In the genomic region with DNA sequence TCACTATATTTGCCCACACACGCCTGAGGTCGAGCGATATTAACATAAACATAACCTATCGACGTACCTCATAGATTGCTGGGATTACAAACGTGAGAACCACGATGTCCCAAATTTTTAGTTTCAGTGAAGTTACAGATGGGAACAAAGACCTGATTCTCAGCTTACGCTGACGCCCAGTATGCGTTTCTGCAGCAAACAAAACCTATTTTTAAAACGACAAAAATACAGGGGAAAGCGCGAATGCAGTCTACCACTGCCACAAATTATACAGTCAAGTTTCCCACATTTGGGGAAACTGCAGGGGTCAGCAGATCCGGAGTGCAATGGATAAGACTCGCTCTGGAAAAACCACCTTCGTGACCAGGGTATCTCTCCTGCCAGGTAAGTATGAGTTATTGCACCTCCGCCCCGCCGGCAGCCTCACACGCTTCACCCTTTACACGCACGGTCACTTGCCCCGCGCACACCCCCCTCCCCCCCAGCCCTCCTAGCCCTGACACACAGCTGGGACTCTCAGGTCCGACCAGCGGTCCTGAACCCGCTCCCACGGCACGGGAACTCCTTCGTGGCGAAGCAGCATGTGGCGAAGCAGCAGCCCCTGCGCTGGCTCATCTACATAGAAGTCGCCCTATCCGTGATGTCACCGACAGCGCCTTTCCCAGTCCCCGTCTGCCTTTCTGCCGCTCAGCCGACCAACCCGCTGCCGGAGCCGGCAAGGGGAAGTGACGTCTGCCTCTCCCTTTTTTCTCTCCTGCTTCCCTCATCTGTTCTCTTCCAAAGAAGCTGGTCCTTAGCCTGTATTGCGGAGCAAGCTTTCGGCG, we compare ENCODE assay signal across 1 cellular context.
TF ChIP-seq lines count a peak whose summit lies in the region.

No MANE protein-coding gene starts in this region.

TF ChIP-seq in WTC11, 78 proteins besides CTCF, POLR2A, EP300 and RAD21 (continued from another document and continues in another):
- TF ChIP-seq, protein P1, sequence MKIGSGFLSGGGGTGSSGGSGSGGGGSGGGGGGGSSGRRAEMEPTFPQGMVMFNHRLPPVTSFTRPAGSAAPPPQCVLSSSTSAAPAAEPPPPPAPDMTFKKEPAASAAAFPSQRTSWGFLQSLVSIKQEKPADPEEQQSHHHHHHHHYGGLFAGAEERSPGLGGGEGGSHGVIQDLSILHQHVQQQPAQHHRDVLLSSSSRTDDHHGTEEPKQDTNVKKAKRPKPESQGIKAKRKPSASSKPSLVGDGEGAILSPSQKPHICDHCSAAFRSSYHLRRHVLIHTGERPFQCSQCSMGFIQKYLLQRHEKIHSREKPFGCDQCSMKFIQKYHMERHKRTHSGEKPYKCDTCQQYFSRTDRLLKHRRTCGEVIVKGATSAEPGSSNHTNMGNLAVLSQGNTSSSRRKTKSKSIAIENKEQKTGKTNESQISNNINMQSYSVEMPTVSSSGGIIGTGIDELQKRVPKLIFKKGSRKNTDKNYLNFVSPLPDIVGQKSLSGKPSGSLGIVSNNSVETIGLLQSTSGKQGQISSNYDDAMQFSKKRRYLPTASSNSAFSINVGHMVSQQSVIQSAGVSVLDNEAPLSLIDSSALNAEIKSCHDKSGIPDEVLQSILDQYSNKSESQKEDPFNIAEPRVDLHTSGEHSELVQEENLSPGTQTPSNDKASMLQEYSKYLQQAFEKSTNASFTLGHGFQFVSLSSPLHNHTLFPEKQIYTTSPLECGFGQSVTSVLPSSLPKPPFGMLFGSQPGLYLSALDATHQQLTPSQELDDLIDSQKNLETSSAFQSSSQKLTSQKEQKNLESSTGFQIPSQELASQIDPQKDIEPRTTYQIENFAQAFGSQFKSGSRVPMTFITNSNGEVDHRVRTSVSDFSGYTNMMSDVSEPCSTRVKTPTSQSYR (CRISPR knock-in tag; IDR thresholded peaks at IDR 0.05) = peak; percentile 79
- TF ChIP-seq NFE2L1 (CRISPR knock-in tag; IDR thresholded peaks at IDR 0.05) (peak; percentile 58; the same call in 1 of the 2 replicates), ZNF671 (CRISPR knock-in tag; IDR thresholded peaks at IDR 0.05) (peak; percentile 99), JUN (CRISPR knock-in tag; IDR thresholded peaks at IDR 0.05) (peak; percentile 82), JAZF1 (CRISPR knock-in tag; IDR thresholded peaks at IDR 0.05) (peak; percentile 80; the same call in 1 of the 2 replicates), GTF2I (CRISPR knock-in tag; conservative IDR thresholded peaks at IDR 0.05) (peak; percentile 39; the same call in 1 of the 2 replicates), CREB1 (CRISPR knock-in tag; IDR thresholded peaks at IDR 0.05) (peak; percentile 92), SP1 (CRISPR knock-in tag; conservative IDR thresholded peaks at IDR 0.05) (peak; percentile 84), TEAD1 (CRISPR knock-in tag; IDR thresholded peaks at IDR 0.05) (peak; percentile 98), CBFB (CRISPR knock-in tag; IDR thresholded peaks at IDR 0.05; ENCODE audit: low read depth) (0 out of 2 replicates have a peak, but pooled peaks have one; percentile 88), FOXK1 (CRISPR knock-in tag; IDR thresholded peaks at IDR 0.05) (peak; percentile 75), ELF4 (CRISPR knock-in tag; IDR thresholded peaks at IDR 0.05; ENCODE audit: low read depth) (0 out of 2 replicates have a peak, but pooled peaks have one; percentile 55), CREM (CRISPR knock-in tag; IDR thresholded peaks at IDR 0.05) (peak; percentile 81), ZBTB21 (CRISPR knock-in tag; IDR thresholded peaks at IDR 0.05; ENCODE audit: borderline replicate concordance) (0 out of 2 replicates have a peak, but pooled peaks have one; percentile 18), SMAD3 (CRISPR knock-in tag; IDR thresholded peaks at IDR 0.05; ENCODE audit: borderline replicate concordance) (peak; percentile 88), ZNF317 (CRISPR knock-in tag; IDR thresholded peaks at IDR 0.05; ENCODE audit: borderline replicate concordance, low read depth) (peak; percentile 70; the same call in 1 of the 2 replicates), SMAD4 (CRISPR knock-in tag; IDR thresholded peaks at IDR 0.05) (peak; percentile 92), FOXP1 (CRISPR knock-in tag; IDR thresholded peaks at IDR 0.05; ENCODE audit: borderline replicate concordance) (peak; percentile 74; the same call in 1 of the 2 replicates), TEAD4 (CRISPR knock-in tag; IDR thresholded peaks at IDR 0.05) (peak; percentile 85), ATF1 (CRISPR knock-in tag; IDR thresholded peaks at IDR 0.05) (peak; percentile 92; the same call in 1 of the 2 replicates), RORB (CRISPR knock-in tag; IDR thresholded peaks at IDR 0.05) (peak; percentile 85), NR2C2 (CRISPR knock-in tag; IDR thresholded peaks at IDR 0.05) (peak; percentile 64; the same call in 1 of the 2 replicates), RELA (CRISPR knock-in tag; IDR thresholded peaks at IDR 0.05; ENCODE audit: borderline replicate concordance) (peak; percentile 60; the same call in 1 of the 2 replicates)
- TF ChIP-seq, protein P2, sequence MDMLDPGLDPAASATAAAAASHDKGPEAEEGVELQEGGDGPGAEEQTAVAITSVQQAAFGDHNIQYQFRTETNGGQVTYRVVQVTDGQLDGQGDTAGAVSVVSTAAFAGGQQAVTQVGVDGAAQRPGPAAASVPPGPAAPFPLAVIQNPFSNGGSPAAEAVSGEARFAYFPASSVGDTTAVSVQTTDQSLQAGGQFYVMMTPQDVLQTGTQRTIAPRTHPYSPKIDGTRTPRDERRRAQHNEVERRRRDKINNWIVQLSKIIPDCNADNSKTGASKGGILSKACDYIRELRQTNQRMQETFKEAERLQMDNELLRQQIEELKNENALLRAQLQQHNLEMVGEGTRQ (CRISPR knock-in tag; IDR thresholded peaks at IDR 0.05) = peak; percentile 23; the same call in 1 of the 2 replicates
- TF ChIP-seq, protein P3, sequence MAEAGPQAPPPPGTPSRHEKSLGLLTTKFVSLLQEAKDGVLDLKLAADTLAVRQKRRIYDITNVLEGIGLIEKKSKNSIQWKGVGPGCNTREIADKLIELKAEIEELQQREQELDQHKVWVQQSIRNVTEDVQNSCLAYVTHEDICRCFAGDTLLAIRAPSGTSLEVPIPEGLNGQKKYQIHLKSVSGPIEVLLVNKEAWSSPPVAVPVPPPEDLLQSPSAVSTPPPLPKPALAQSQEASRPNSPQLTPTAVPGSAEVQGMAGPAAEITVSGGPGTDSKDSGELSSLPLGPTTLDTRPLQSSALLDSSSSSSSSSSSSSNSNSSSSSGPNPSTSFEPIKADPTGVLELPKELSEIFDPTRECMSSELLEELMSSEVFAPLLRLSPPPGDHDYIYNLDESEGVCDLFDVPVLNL (CRISPR knock-in tag; IDR thresholded peaks at IDR 0.05; ENCODE audit: borderline replicate concordance, low read depth) = peak; percentile 68; the same call in 1 of the 2 replicates
- TF ChIP-seq, protein P4, sequence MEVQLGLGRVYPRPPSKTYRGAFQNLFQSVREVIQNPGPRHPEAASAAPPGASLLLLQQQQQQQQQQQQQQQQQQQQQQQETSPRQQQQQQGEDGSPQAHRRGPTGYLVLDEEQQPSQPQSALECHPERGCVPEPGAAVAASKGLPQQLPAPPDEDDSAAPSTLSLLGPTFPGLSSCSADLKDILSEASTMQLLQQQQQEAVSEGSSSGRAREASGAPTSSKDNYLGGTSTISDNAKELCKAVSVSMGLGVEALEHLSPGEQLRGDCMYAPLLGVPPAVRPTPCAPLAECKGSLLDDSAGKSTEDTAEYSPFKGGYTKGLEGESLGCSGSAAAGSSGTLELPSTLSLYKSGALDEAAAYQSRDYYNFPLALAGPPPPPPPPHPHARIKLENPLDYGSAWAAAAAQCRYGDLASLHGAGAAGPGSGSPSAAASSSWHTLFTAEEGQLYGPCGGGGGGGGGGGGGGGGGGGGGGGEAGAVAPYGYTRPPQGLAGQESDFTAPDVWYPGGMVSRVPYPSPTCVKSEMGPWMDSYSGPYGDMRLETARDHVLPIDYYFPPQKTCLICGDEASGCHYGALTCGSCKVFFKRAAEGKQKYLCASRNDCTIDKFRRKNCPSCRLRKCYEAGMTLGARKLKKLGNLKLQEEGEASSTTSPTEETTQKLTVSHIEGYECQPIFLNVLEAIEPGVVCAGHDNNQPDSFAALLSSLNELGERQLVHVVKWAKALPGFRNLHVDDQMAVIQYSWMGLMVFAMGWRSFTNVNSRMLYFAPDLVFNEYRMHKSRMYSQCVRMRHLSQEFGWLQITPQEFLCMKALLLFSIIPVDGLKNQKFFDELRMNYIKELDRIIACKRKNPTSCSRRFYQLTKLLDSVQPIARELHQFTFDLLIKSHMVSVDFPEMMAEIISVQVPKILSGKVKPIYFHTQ (CRISPR knock-in tag; IDR thresholded peaks at IDR 0.05) = peak; percentile 99
- TF ChIP-seq, protein P5, sequence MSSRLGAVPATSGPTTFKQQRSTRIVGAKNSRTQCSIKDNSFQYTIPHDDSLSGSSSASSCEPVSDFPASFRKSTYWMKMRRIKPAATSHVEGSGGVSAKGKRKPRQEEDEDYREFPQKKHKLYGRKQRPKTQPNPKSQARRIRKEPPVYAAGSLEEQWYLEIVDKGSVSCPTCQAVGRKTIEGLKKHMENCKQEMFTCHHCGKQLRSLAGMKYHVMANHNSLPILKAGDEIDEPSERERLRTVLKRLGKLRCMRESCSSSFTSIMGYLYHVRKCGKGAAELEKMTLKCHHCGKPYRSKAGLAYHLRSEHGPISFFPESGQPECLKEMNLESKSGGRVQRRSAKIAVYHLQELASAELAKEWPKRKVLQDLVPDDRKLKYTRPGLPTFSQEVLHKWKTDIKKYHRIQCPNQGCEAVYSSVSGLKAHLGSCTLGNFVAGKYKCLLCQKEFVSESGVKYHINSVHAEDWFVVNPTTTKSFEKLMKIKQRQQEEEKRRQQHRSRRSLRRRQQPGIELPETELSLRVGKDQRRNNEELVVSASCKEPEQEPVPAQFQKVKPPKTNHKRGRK (CRISPR knock-in tag; IDR thresholded peaks at IDR 0.05; ENCODE audit: borderline replicate concordance) = 0 out of 2 replicates have a peak, but pooled peaks have one; percentile 69
- TF ChIP-seq, protein P6, sequence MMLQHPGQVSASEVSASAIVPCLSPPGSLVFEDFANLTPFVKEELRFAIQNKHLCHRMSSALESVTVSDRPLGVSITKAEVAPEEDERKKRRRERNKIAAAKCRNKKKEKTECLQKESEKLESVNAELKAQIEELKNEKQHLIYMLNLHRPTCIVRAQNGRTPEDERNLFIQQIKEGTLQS (CRISPR knock-in tag; conservative IDR thresholded peaks at IDR 0.05) = peak; percentile 84
- TF ChIP-seq, protein P7, sequence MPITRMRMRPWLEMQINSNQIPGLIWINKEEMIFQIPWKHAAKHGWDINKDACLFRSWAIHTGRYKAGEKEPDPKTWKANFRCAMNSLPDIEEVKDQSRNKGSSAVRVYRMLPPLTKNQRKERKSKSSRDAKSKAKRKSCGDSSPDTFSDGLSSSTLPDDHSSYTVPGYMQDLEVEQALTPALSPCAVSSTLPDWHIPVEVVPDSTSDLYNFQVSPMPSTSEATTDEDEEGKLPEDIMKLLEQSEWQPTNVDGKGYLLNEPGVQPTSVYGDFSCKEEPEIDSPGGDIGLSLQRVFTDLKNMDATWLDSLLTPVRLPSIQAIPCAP (CRISPR knock-in tag; IDR thresholded peaks at IDR 0.05) = peak; percentile 87
- TF ChIP-seq, protein P8, sequence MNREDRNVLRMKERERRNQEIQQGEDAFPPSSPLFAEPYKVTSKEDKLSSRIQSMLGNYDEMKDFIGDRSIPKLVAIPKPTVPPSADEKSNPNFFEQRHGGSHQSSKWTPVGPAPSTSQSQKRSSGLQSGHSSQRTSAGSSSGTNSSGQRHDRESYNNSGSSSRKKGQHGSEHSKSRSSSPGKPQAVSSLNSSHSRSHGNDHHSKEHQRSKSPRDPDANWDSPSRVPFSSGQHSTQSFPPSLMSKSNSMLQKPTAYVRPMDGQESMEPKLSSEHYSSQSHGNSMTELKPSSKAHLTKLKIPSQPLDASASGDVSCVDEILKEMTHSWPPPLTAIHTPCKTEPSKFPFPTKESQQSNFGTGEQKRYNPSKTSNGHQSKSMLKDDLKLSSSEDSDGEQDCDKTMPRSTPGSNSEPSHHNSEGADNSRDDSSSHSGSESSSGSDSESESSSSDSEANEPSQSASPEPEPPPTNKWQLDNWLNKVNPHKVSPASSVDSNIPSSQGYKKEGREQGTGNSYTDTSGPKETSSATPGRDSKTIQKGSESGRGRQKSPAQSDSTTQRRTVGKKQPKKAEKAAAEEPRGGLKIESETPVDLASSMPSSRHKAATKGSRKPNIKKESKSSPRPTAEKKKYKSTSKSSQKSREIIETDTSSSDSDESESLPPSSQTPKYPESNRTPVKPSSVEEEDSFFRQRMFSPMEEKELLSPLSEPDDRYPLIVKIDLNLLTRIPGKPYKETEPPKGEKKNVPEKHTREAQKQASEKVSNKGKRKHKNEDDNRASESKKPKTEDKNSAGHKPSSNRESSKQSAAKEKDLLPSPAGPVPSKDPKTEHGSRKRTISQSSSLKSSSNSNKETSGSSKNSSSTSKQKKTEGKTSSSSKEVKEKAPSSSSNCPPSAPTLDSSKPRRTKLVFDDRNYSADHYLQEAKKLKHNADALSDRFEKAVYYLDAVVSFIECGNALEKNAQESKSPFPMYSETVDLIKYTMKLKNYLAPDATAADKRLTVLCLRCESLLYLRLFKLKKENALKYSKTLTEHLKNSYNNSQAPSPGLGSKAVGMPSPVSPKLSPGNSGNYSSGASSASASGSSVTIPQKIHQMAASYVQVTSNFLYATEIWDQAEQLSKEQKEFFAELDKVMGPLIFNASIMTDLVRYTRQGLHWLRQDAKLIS (CRISPR knock-in tag; IDR thresholded peaks at IDR 0.05; ENCODE audit: borderline replicate concordance) = peak; percentile 68; the same call in 1 of the 2 replicates
- TF ChIP-seq, protein P9, sequence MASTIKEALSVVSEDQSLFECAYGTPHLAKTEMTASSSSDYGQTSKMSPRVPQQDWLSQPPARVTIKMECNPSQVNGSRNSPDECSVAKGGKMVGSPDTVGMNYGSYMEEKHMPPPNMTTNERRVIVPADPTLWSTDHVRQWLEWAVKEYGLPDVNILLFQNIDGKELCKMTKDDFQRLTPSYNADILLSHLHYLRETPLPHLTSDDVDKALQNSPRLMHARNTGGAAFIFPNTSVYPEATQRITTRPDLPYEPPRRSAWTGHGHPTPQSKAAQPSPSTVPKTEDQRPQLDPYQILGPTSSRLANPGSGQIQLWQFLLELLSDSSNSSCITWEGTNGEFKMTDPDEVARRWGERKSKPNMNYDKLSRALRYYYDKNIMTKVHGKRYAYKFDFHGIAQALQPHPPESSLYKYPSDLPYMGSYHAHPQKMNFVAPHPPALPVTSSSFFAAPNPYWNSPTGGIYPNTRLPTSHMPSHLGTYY (CRISPR knock-in tag; IDR thresholded peaks at IDR 0.05) = peak; percentile 99
- TF ChIP-seq, protein P10, sequence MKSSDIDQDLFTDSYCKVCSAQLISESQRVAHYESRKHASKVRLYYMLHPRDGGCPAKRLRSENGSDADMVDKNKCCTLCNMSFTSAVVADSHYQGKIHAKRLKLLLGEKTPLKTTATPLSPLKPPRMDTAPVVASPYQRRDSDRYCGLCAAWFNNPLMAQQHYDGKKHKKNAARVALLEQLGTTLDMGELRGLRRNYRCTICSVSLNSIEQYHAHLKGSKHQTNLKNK (CRISPR knock-in tag; IDR thresholded peaks at IDR 0.05) = peak; percentile 96
- TF ChIP-seq, protein P11, sequence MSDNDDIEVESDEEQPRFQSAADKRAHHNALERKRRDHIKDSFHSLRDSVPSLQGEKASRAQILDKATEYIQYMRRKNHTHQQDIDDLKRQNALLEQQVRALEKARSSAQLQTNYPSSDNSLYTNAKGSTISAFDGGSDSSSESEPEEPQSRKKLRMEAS (CRISPR knock-in tag; IDR thresholded peaks at IDR 0.05) = peak; percentile 62
- TF ChIP-seq, protein P12, sequence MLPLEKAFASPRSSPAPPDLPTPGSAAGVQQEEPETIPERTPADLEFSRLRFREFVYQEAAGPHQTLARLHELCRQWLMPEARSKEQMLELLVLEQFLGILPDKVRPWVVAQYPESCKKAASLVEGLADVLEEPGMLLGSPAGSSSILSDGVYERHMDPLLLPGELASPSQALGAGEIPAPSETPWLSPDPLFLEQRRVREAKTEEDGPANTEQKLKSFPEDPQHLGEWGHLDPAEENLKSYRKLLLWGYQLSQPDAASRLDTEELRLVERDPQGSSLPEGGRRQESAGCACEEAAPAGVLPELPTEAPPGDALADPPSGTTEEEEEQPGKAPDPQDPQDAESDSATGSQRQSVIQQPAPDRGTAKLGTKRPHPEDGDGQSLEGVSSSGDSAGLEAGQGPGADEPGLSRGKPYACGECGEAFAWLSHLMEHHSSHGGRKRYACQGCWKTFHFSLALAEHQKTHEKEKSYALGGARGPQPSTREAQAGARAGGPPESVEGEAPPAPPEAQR (CRISPR knock-in tag; IDR thresholded peaks at IDR 0.05) = 0 out of 2 replicates have a peak, but pooled peaks have one; percentile 77
